8 cellular contexts compared by ENCODE assay signal in genomic region chr19:57239982-57240310, GRCh38. TPM values are rescaled to one million over a fixed set of nuclear protein-coding genes. Genes with fewer than 3 reads are reported as not detected.
DNase-seq lines count a peak whose midpoint lies in the region; TF ChIP-seq lines count a peak whose summit lies in the region.

No MANE protein-coding gene starts in this region.

- no peak for TF ChIP-seq EP300 in neural cell (conservative IDR thresholded peaks at IDR 0.05; ENCODE audit: poor library complexity, severe bottlenecking)

- no peaks in the 10 kb centered on the region for H3K27me3 Mint-ChIP-seq in Caco-2 (ENCODE audit: insufficient read depth, unreplicated experiment)

- peak overlapping the region; percentile 74 for H3K4me2 ChIP-seq in neural cell (ENCODE audit: low read length)

- intact Hi-C loops in Caco-2 (cut with micrococcal nuclease; ENCODE audit: unreplicated experiment) = loop anchor here (1.0 kb wide), 2 partner anchors 40 to 123 kb away; partner anchors contain the start of genes TRAPPC2B, ZNF460 and ZNF547

- H3K4me1 Mint-ChIP-seq in Caco-2 (ENCODE audit: low read depth, unreplicated experiment) = no peaks in the 10 kb centered on the region

- peaks cover 30% of the 10 kb centered on the region for H3K79me2 ChIP-seq in neural cell (replicated peaks; ENCODE audit: insufficient read depth, low read length)

- POLR2A ChIA-PET in Caco-2 (lab: Charles Lee) = interaction anchor here (1.0 kb wide), 2 partner anchors 33 to 1122 kb away, joined by 3 to 4 read pairs; partner anchors contain the start of gene ZNF497

- H3K9me3 Mint-ChIP-seq in Caco-2 (ENCODE audit: unreplicated experiment) = no peaks in the 10 kb centered on the region

- DNase-seq in Caco-2 (no peak), iPS-NIHi11 (ENCODE audit: low spot score) (no peak), NCI-H82 (lab: John Stamatoyannopoulos, UW) (no peak), HuH-7.5 (ENCODE audit: low spot score) (no peak), NCI-H345 treated with DMSO at 0.1 percent for 48 hours (lab: John Stamatoyannopoulos, UW; ENCODE audit: unreplicated experiment) (no peak)
- DNase-seq in Jurkat, Clone E6-1 (ENCODE audit: low read depth, low spot score) = no peak

- no peak for TF ChIP-seq RAD21 in neural cell (conservative IDR thresholded peaks at IDR 0.05)

- TSS peak; percentile 57 for BruUV-seq in Caco-2 (replicated peaks; lab: Mats Ljungman, UMichigan)

- H3K27ac ChIP-seq in duodenal mucosa (ENCODE audit: low read depth, low read length) (peak overlapping the region; percentile 95), neural cell (ENCODE audit: low read length) (peak overlapping the region; percentile 85)

- H3K36me3 Mint-ChIP-seq in Caco-2 (ENCODE audit: insufficient read depth, unreplicated experiment) = peaks cover 19% of the 10 kb centered on the region

- H3K4me1 ChIP-seq in Caco-2 = peaks cover 7% of the 10 kb centered on the region; the same call in 1 of the 2 replicates
- peaks cover 19 to 20% of the 10 kb centered on the region in 2 donors for H3K4me1 ChIP-seq in duodenal mucosa (ENCODE audit: control insufficient read depth in 1 of 2, insufficient read depth in 2 of 2, low read length in 2 of 2)

- peak overlapping the region; percentile 90 for H3K27ac Mint-ChIP-seq in Caco-2 (ENCODE audit: unreplicated experiment)

- no peaks in the 10 kb centered on the region for H3K9me3 ChIP-seq in Caco-2
- no peaks in the 10 kb centered on the region for H3K9me3 ChIP-seq in duodenal mucosa (ENCODE audit: control insufficient read depth in 1 of 2, low read length in 2 of 2)
- no peaks in the 10 kb centered on the region for H3K9me3 ChIP-seq in neural cell (ENCODE audit: low read length)

- CTCF ChIA-PET in Caco-2 (lab: Charles Lee) = interaction anchor here (0.6 kb wide), 1 partner anchor 12 kb away, joined by 3 read pairs; no protein-coding TSS in a partner anchor

- no peak for TF ChIP-seq CTCF in Caco-2 (IDR thresholded peaks at IDR 0.05; ENCODE audit: insufficient read depth in 1 of 2, low read depth in 1 of 2, low read length in 1 of 2, severe bottlenecking in 1 of 2, unreplicated experiment in 1 of 2)
- no peak for TF ChIP-seq CTCF in neural cell (IDR thresholded peaks at IDR 0.05; ENCODE audit: poor library complexity, severe bottlenecking)

- H3K27me3 ChIP-seq in Caco-2 (replicated peaks; ENCODE audit: control insufficient read depth, insufficient read depth, low read length) (no peaks in the 10 kb centered on the region), duodenal mucosa (ENCODE audit: control insufficient read depth in 1 of 2, insufficient read depth in 2 of 2, low read length in 2 of 2) (no peaks in the 10 kb centered on the region), neural cell (ENCODE audit: insufficient read depth, low read depth, low read length) (no peaks in the 10 kb centered on the region)

- peaks cover 3% of the 10 kb centered on the region for H3F3A ChIP-seq in neural cell (ENCODE audit: insufficient read depth, low read length, poor library complexity, severe bottlenecking)

- peak overlapping the region; percentile 75 for H3K4me3 Mint-ChIP-seq in Caco-2 (ENCODE audit: unreplicated experiment)

- peak overlapping the region; percentile 77 for H3K4me3 ChIP-seq in Caco-2 (ENCODE audit: low read depth, low read length)
- peak overlapping the region; percentile 96 for H3K4me3 ChIP-seq in Jurkat, Clone E6-1 (ENCODE audit: low read length)
- H3K4me3 ChIP-seq in duodenal mucosa (ENCODE audit: low read depth in 1 of 2, low read length in 2 of 2) = peak overlapping the region; percentile 98 to 99
- peak overlapping the region; percentile 82 for H3K4me3 ChIP-seq in neural cell (ENCODE audit: low read length)

- H4K20me1 ChIP-seq in neural cell (ENCODE audit: insufficient read depth) = no peaks in the 10 kb centered on the region

- no peaks in the 10 kb centered on the region for H3K9me2 ChIP-seq in neural cell (ENCODE audit: insufficient read depth, low read length)

- H3K9ac ChIP-seq in duodenal mucosa (ENCODE audit: low read depth in 1 of 2, low read length in 2 of 2) (peak overlapping the region; percentile 98), neural cell (ENCODE audit: low read length) (peak overlapping the region; percentile 90)

- H2AFZ ChIP-seq in neural cell (ENCODE audit: low read depth, low read length) = peak overlapping the region; percentile 97

- H3K36me3 ChIP-seq in Caco-2 (ENCODE audit: control insufficient read depth, insufficient read depth, low read length) = no peaks in the 10 kb centered on the region; the same call in 1 of the 2 replicates
- peaks cover 4 to 13% of the 10 kb centered on the region in 2 donors for H3K36me3 ChIP-seq in duodenal mucosa (ENCODE audit: control insufficient read depth in 1 of 2, insufficient read depth in 2 of 2, low read length in 2 of 2)
- no peaks in the 10 kb centered on the region for H3K36me3 ChIP-seq in neural cell (ENCODE audit: insufficient read depth, low read length)

TF ChIP-seq in neural cell, 6 proteins besides CTCF, POLR2A, EP300 and RAD21:
- TF ChIP-seq, protein P1, sequence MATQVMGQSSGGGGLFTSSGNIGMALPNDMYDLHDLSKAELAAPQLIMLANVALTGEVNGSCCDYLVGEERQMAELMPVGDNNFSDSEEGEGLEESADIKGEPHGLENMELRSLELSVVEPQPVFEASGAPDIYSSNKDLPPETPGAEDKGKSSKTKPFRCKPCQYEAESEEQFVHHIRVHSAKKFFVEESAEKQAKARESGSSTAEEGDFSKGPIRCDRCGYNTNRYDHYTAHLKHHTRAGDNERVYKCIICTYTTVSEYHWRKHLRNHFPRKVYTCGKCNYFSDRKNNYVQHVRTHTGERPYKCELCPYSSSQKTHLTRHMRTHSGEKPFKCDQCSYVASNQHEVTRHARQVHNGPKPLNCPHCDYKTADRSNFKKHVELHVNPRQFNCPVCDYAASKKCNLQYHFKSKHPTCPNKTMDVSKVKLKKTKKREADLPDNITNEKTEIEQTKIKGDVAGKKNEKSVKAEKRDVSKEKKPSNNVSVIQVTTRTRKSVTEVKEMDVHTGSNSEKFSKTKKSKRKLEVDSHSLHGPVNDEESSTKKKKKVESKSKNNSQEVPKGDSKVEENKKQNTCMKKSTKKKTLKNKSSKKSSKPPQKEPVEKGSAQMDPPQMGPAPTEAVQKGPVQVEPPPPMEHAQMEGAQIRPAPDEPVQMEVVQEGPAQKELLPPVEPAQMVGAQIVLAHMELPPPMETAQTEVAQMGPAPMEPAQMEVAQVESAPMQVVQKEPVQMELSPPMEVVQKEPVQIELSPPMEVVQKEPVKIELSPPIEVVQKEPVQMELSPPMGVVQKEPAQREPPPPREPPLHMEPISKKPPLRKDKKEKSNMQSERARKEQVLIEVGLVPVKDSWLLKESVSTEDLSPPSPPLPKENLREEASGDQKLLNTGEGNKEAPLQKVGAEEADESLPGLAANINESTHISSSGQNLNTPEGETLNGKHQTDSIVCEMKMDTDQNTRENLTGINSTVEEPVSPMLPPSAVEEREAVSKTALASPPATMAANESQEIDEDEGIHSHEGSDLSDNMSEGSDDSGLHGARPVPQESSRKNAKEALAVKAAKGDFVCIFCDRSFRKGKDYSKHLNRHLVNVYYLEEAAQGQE (IDR thresholded peaks at IDR 0.05; ENCODE audit: borderline replicate concordance) = no peak
- no peak for TF ChIP-seq TAF1 (IDR thresholded peaks at IDR 0.05; ENCODE audit: low read depth)

RNA-seq across cellular contexts. Expression of gene ZNF805, which starts 0.5 kb away (rescaled TPM):
- 13.6 and 13.8 TPM in 2 replicates for total RNA-seq in Caco-2 (2022)
- 1.3 TPM for polyA plus RNA-seq in Jurkat, Clone E6-1 (2012; ENCODE audit: insufficient read depth, insufficient read length)
- polyA plus RNA-seq in neural cell = 4.9 and 6.6 TPM in 2 replicates
- 60.1 and 72.2 TPM in 2 replicates for polyA minus RNA-seq in neural cell

RNA-seq across cellular contexts. Expression of gene AURKC, which starts 9.1 kb away (rescaled TPM):
- total RNA-seq in Caco-2 (2022) = 0.53 and 1.9 TPM in 2 replicates
- polyA plus RNA-seq in Jurkat, Clone E6-1 (2012; ENCODE audit: insufficient read depth, insufficient read length) = 2.8 TPM
- 1.6 and 2.0 TPM in 2 replicates for polyA plus RNA-seq in neural cell
- 1.2 TPM in 1 of 2 replicates, not detected in the other for polyA minus RNA-seq in neural cell

RNA-seq across cellular contexts. Expression of gene ZNF460, which starts 40.3 kb away (rescaled TPM):
- 54.1 and 60.9 TPM in 2 replicates for total RNA-seq in Caco-2 (2022)
- polyA plus RNA-seq in Jurkat, Clone E6-1 (2012; ENCODE audit: insufficient read depth, insufficient read length) = 0.55 TPM
- polyA plus RNA-seq in neural cell = 11.2 and 23.4 TPM in 2 replicates
- polyA minus RNA-seq in neural cell = 219 and 249 TPM in 2 replicates

RNA-seq across cellular contexts. Expression of gene ZNF264, which starts 48.6 kb away (rescaled TPM):
- total RNA-seq in Caco-2 (2022) = 24.9 and 26.2 TPM in 2 replicates
- 5.2 TPM for polyA plus RNA-seq in Jurkat, Clone E6-1 (2012; ENCODE audit: insufficient read depth, insufficient read length)
- 10.4 and 16.9 TPM in 2 replicates for polyA plus RNA-seq in neural cell
- 111 and 141 TPM in 2 replicates for polyA minus RNA-seq in neural cell
